In the genomic region with DNA sequence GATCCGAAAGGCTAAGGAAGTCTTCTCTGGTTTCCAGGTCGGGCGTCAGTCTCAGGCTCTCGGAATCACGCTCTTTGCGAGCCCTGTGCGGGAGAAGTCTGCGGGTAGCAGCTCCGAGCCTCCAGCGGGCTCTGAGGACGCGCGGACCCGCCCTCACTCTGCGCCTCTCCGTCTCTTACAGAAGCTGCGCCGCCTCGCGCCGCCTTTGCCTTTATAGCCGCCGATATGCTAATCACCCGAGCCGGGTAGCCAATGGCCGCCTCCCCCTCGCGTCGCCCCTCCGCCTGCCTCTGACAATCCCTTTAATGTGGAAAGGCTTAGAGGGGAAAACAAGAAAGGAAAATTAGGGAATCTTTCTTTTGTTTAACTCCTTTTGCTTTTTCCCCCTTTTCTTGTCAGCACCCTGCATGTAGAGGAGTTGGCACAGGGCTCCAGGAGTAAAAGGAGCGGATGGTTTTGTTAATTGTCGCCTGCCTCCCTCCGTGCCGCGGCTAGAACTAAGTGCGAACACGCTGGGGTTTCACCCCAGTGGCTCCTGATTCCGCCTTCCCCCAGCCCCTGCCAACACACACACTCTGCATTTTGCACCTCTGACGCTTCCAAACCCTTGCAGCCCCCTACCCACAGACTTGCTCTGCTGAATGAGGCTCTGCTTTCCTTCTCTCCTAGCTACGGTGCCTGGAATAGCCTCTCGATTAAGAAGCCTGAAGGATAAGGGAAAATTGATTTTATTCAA, we compare ENCODE assay signal across 11 cellular contexts. TPM values are rescaled to one million over a fixed set of nuclear protein-coding genes. Genes with fewer than 3 reads are reported as not detected.
DNase-seq lines count a peak whose midpoint lies in the region; ATAC-seq and TF ChIP-seq lines count a peak whose summit lies in the region.
"Had no signal": no experiment of that assay in that cellular context is flagged by ENCODE, and none has a peak within 500 bp of the region (broad histone marks: within the 10 kb centered on the region; RNA-seq: fewer than 3 reads in every experiment).

A gene with protein sequence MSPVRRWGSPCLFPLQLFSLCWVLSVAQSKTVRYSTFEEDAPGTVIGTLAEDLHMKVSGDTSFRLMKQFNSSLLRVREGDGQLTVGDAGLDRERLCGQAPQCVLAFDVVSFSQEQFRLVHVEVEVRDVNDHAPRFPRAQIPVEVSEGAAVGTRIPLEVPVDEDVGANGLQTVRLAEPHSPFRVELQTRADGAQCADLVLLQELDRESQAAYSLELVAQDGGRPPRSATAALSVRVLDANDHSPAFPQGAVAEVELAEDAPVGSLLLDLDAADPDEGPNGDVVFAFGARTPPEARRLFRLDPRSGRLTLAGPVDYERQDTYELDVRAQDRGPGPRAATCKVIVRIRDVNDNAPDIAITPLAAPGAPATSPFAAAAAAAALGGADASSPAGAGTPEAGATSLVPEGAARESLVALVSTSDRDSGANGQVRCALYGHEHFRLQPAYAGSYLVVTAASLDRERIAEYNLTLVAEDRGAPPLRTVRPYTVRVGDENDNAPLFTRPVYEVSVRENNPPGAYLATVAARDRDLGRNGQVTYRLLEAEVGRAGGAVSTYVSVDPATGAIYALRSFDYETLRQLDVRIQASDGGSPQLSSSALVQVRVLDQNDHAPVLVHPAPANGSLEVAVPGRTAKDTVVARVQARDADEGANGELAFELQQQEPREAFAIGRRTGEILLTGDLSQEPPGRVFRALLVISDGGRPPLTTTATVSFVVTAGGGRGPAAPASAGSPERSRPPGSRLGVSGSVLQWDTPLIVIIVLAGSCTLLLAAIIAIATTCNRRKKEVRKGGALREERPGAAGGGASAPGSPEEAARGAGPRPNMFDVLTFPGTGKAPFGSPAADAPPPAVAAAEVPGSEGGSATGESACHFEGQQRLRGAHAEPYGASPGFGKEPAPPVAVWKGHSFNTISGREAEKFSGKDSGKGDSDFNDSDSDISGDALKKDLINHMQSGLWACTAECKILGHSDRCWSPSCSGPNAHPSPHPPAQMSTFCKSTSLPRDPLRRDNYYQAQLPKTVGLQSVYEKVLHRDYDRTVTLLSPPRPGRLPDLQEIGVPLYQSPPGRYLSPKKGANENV (minus strand): TSS at position 186 of the 736 bp plus-strand sequence. CDS start 204 bp downstream, outside the sequence.

- peaks cover 41% of the 10 kb centered on the region for H3K4me1 Mint-ChIP-seq in nephron

- H3K27me3 Mint-ChIP-seq in nephron (ENCODE audit: low read depth): peaks cover 72% of the 10 kb centered on the region

- peaks cover 8% of the 10 kb centered on the region for H3K36me3 Mint-ChIP-seq in nephron (ENCODE audit: low read depth)

- H3K9me3 ChIP-seq in ascending aorta: no peaks in the 10 kb centered on the region

- no peak within 1 kb of the TSS for H3K27ac ChIP-seq in ascending aorta

- peaks cover 34% of the 10 kb centered on the region for H3K27me3 ChIP-seq in ascending aorta

- DNase-seq in DMS53 treated with DMSO at 0.1 percent for 48 hours (lab: John Stamatoyannopoulos, UW; ENCODE audit: unreplicated experiment): peak; percentile 78
- DNase-seq in NCI-H2107 treated with DMSO at 0.1 percent for 48 hours (lab: John Stamatoyannopoulos, UW; ENCODE audit: unreplicated experiment): peak; percentile 73
- peak; percentile 55 for DNase-seq in astrocyte of the hippocampus (ENCODE audit: low read depth, low spot score)
- DNase-seq in ascending aorta (ENCODE audit: low spot score in 2 of 2): no peak
- no peak for DNase-seq in T-helper 9 cell

- peak within 1 kb of the TSS in 2 of 3 experiments; percentile 48 to 56 for H3K27ac Mint-ChIP-seq in nephron
- H3K27ac Mint-ChIP-seq: stimulated activated naive CD8-positive, alpha-beta T cell treated with anti-CD3 and anti-CD28 coated beads, Interleukin-15, Interleukin-2, amounts not matched to agents 100 ng/mL and 50 ng/mL, for 24 hours had no signal

- H3K9me3 Mint-ChIP-seq in nephron: peaks cover 2% of the 10 kb centered on the region
- H3K9me3 Mint-ChIP-seq: stimulated activated naive CD8-positive, alpha-beta T cell treated with anti-CD3 and anti-CD28 coated beads, Interleukin-15, Interleukin-2, amounts not matched to agents 100 ng/mL and 50 ng/mL, for 24 hours had no signal

- H3K4me3 Mint-ChIP-seq in nephron: peak within 1 kb of the TSS; percentile 92 to 94 (median 93)

- H3K4me3 ChIP-seq in ascending aorta: no peak within 1 kb of the TSS

- ATAC-seq in GM19397 (IDR thresholded peaks at IDR 0.05; ENCODE audit: unreplicated experiment) (no peak), HG03432 (IDR thresholded peaks at IDR 0.05; ENCODE audit: unreplicated experiment) (no peak)

- peaks cover 0 to 9% of the 10 kb centered on the region in 2 donors for H3K4me1 ChIP-seq in ascending aorta

- TF ChIP-seq CTCF in nephron (IDR thresholded peaks at IDR 0.05; ENCODE audit: unreplicated experiment in 3 of 3): no peak
- no peak for TF ChIP-seq CTCF in ascending aorta (IDR thresholded peaks at IDR 0.05)

- H3K36me3 ChIP-seq in ascending aorta: no peaks in the 10 kb centered on the region

- intact Hi-C loops in ascending aorta (cut with DNase I): no loop called here

RNA-seq across cellular contexts. Expression of the gene that starts here (rescaled TPM):
- not detected for total RNA-seq in ascending aorta
- total RNA-seq: activated naive CD4-positive, alpha-beta T cell treated with anti-CD3 and anti-CD28 coated beads, Interleukin-2, amount 50 U/mL, for 72 hours; LHCN-M2 had no signal

Comparison
In these comparisons a context has a peak if more than half of its experiments do, and no peak if none do; other contexts are left out.
1. DNase-seq: peak in DMS53 treated with DMSO at 0.1 percent for 48 hours (single experiment), NCI-H2107 treated with DMSO at 0.1 percent for 48 hours (single experiment) and astrocyte of the hippocampus (single experiment); none in ascending aorta (0 of 2) and T-helper 9 cell (single experiment).